Comparison of ENCODE assay signal across 19 cellular contexts in the genomic region with DNA sequence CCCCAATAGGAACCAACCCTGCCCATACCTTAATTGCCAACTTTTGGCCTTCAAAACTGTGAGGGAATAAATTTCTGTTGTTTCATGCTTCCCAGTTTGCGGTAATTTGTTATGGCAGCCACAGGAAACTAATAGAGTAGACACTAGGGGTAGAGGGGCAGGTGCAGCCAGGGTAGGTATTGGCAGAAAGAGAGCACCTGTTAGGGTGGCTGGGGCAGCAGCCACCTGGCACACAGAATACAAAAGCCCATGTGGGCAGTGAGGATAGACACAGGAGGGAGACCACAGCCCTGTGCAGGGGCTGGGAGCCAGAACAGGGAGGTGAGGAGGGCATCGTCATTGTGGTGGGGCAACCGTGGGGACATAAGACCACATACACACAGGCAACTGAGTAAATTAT. TPM values are rescaled to one million over a fixed set of nuclear protein-coding genes. Genes with fewer than 3 reads are reported as not detected.
DNase-seq lines count a peak whose midpoint lies in the region; ATAC-seq and TF ChIP-seq lines count a peak whose summit lies in the region.
"Had no signal": no experiment of that assay in that cellular context is flagged by ENCODE, and none has a peak within 500 bp of the region (broad histone marks: within the 10 kb centered on the region; RNA-seq: fewer than 3 reads in every experiment).

No MANE protein-coding gene starts in this region.

- intact Hi-C loops in activated T-helper 2 cell treated with anti-CD3 and anti-CD28 coated beads, Interferon-gamma antibody, Interleukin-2, Interleukin-4, amounts not matched to agents 10 μg/mL and 5 μg/mL and 100 μg/mL, durations not matched to agents 14 hours and 24 hours and 36 hours (cut with micrococcal nuclease) = no loop called here
- intact Hi-C loops in aorta (cut with DNase I) (loop anchor here in 1 of 2 donors (5.0 kb wide), 1 partner anchor 44 kb away; no protein-coding TSS in a partner anchor), vagina (cut with DNase I) (no loop called here)

- no peak for ATAC-seq in natural killer cell treated with Interleukin-12 subunit alpha and Interleukin-12 subunit beta and Interleukin-15 and Interleukin-18, amount 100 ng/mL, for 72 hours
- ATAC-seq in aorta (ENCODE audit: low FRiP score) = no peak
- ATAC-seq: left lobe of liver had no signal

- H3K4me3 ChIP-seq in KMS-11 (IDR thresholded peaks at IDR 0.05; ENCODE audit: insufficient read depth, low read depth, low read length) (no peak overlapping the region), aorta (ENCODE audit: low read length in 2 of 2) (no peak overlapping the region), vagina (no peak overlapping the region)
- H3K4me3 ChIP-seq: colonic mucosa, Peyer's patch, smooth muscle cell, transverse colon had no signal

- WGBS in aorta, 2 donors = 94 to 96% methylated on average over 3 of the region's 3 CpGs

- DNase-seq in DMS153 (lab: John Stamatoyannopoulos, UW) (peak; percentile 31), DMS153 treated with DMSO at 0.1 percent for 48 hours (lab: John Stamatoyannopoulos, UW; ENCODE audit: unreplicated experiment) (no peak), aorta (no peak), midbrain (lab: John Stamatoyannopoulos, UW) (no peak), vagina (ENCODE audit: extremely low spot score in 2 of 2) (no peak)
- DNase-seq in activated T-helper 2 cell treated with anti-CD3 and anti-CD28 coated beads, Interferon-gamma antibody, Interleukin-2, Interleukin-4, amounts not matched to agents 10 μg/mL and 5 μg/mL and 100 μg/mL, durations not matched to agents 14 hours and 24 hours and 36 hours (ENCODE audit: low spot score) = no peak
- no peak for DNase-seq in natural killer cell treated with Interleukin-12 subunit alpha and Interleukin-12 subunit beta and Interleukin-15 and Interleukin-18, amount 100 ng/mL, for 72 hours (ENCODE audit: low spot score)
- DNase-seq: activated effector memory CD4-positive, alpha-beta T cell treated with anti-CD3 and anti-CD28 coated beads, Interleukin-2, amount 50 U/mL, for 16 hours; colonic mucosa; foreskin melanocyte; KG1; NCI-H526; Peyer's patch; transverse colon had no signal

- H3K4me2 ChIP-seq in KMS-11 = peak overlapping the region; percentile 44
- H3K4me2 ChIP-seq: smooth muscle cell had no signal

- peaks cover 95% of the 10 kb centered on the region for H3K79me2 ChIP-seq in KMS-11 (ENCODE audit: insufficient read depth, low read depth)

- no peak overlapping the region for H2AFZ ChIP-seq in KMS-11 (ENCODE audit: low read depth)

- H3K9me3 Mint-ChIP-seq in activated T-helper 2 cell treated with anti-CD3 and anti-CD28 coated beads, Interferon-gamma antibody, Interleukin-2, Interleukin-4, amounts not matched to agents 10 μg/mL and 5 μg/mL and 100 μg/mL, durations not matched to agents 14 hours and 24 hours and 36 hours = no peaks in the 10 kb centered on the region
- no peaks in the 10 kb centered on the region for H3K9me3 Mint-ChIP-seq in natural killer cell treated with Interleukin-12 subunit alpha and Interleukin-12 subunit beta and Interleukin-15 and Interleukin-18, amount 100 ng/mL, for 72 hours

- H4K20me1 ChIP-seq in KMS-11 (ENCODE audit: insufficient read depth) = no peaks in the 10 kb centered on the region

- H3K4me1 ChIP-seq in KMS-11 (ENCODE audit: low read depth, poor library complexity, severe bottlenecking) = peaks cover 87% of the 10 kb centered on the region
- H3K4me1 ChIP-seq in aorta (ENCODE audit: control insufficient read depth in 1 of 2, insufficient read depth in 2 of 2, low read length in 2 of 2) = peaks cover 0 to 4% of the 10 kb centered on the region in 2 donors
- H3K4me1 ChIP-seq in vagina = peaks cover 65% of the 10 kb centered on the region
- H3K4me1 ChIP-seq: colonic mucosa had no signal

- H3K27me3 Mint-ChIP-seq in activated T-helper 2 cell treated with anti-CD3 and anti-CD28 coated beads, Interferon-gamma antibody, Interleukin-2, Interleukin-4, amounts not matched to agents 10 μg/mL and 5 μg/mL and 100 μg/mL, durations not matched to agents 14 hours and 24 hours and 36 hours (ENCODE audit: low read depth) = no peaks in the 10 kb centered on the region
- no peaks in the 10 kb centered on the region for H3K27me3 Mint-ChIP-seq in natural killer cell treated with Interleukin-12 subunit alpha and Interleukin-12 subunit beta and Interleukin-15 and Interleukin-18, amount 100 ng/mL, for 72 hours
- H3K27me3 Mint-ChIP-seq: progenitor cell of endocrine pancreas had no signal

- no peaks in the 10 kb centered on the region for H3K9me3 ChIP-seq in aorta (ENCODE audit: control insufficient read depth, low read length)
- H3K9me3 ChIP-seq in vagina = no peaks in the 10 kb centered on the region
- H3K9me3 ChIP-seq: colonic mucosa, Peyer's patch, transverse colon had no signal

- peaks cover 60% of the 10 kb centered on the region for H3K36me3 Mint-ChIP-seq in activated T-helper 2 cell treated with anti-CD3 and anti-CD28 coated beads, Interferon-gamma antibody, Interleukin-2, Interleukin-4, amounts not matched to agents 10 μg/mL and 5 μg/mL and 100 μg/mL, durations not matched to agents 14 hours and 24 hours and 36 hours (ENCODE audit: low read depth)
- peaks cover 7% of the 10 kb centered on the region for H3K36me3 Mint-ChIP-seq in natural killer cell treated with Interleukin-12 subunit alpha and Interleukin-12 subunit beta and Interleukin-15 and Interleukin-18, amount 100 ng/mL, for 72 hours

- H3K27me3 ChIP-seq in KMS-11 (ENCODE audit: insufficient read depth, low read depth) = no peaks in the 10 kb centered on the region
- H3K27me3 ChIP-seq in aorta (ENCODE audit: control insufficient read depth in 1 of 2, insufficient read depth in 2 of 2, low read length in 1 of 2) = no peaks in the 10 kb centered on the region
- H3K27me3 ChIP-seq in vagina = no peaks in the 10 kb centered on the region
- H3K27me3 ChIP-seq: colonic mucosa, Peyer's patch, transverse colon had no signal

- no peaks in the 10 kb centered on the region for H3K36me3 ChIP-seq in KMS-11 (ENCODE audit: insufficient read depth)
- peaks cover 0 to 2% of the 10 kb centered on the region in 2 donors for H3K36me3 ChIP-seq in aorta (ENCODE audit: control insufficient read depth in 1 of 2, insufficient read depth in 2 of 2, low read length in 1 of 2)
- H3K36me3 ChIP-seq in vagina = no peaks in the 10 kb centered on the region
- H3K36me3 ChIP-seq: colonic mucosa, Peyer's patch, transverse colon had no signal

- no peak for TF ChIP-seq POLR2A in vagina (IDR thresholded peaks at IDR 0.05)

- no peak overlapping the region for H3K4me3 Mint-ChIP-seq in activated T-helper 2 cell treated with anti-CD3 and anti-CD28 coated beads, Interferon-gamma antibody, Interleukin-2, Interleukin-4, amounts not matched to agents 10 μg/mL and 5 μg/mL and 100 μg/mL, durations not matched to agents 14 hours and 24 hours and 36 hours (ENCODE audit: low read depth)
- peak overlapping the region; percentile 13 for H3K4me3 Mint-ChIP-seq in natural killer cell treated with Interleukin-12 subunit alpha and Interleukin-12 subunit beta and Interleukin-15 and Interleukin-18, amount 100 ng/mL, for 72 hours

- H3K4me1 Mint-ChIP-seq in activated T-helper 2 cell treated with anti-CD3 and anti-CD28 coated beads, Interferon-gamma antibody, Interleukin-2, Interleukin-4, amounts not matched to agents 10 μg/mL and 5 μg/mL and 100 μg/mL, durations not matched to agents 14 hours and 24 hours and 36 hours (ENCODE audit: low read depth) = peaks cover 68% of the 10 kb centered on the region
- H3K4me1 Mint-ChIP-seq in natural killer cell treated with Interleukin-12 subunit alpha and Interleukin-12 subunit beta and Interleukin-15 and Interleukin-18, amount 100 ng/mL, for 72 hours (ENCODE audit: low read depth in 2 of 2) = peaks cover 80 to 83% of the 10 kb centered on the region in 2 donors

- TF ChIP-seq CTCF in KMS-11 (conservative IDR thresholded peaks at IDR 0.05; ENCODE audit: low read depth, low read length) (no peak), vagina (IDR thresholded peaks at IDR 0.05) (no peak)

- H3K27ac Mint-ChIP-seq in activated T-helper 2 cell treated with anti-CD3 and anti-CD28 coated beads, Interferon-gamma antibody, Interleukin-2, Interleukin-4, amounts not matched to agents 10 μg/mL and 5 μg/mL and 100 μg/mL, durations not matched to agents 14 hours and 24 hours and 36 hours = peak overlapping the region; percentile 14
- H3K27ac Mint-ChIP-seq in natural killer cell treated with Interleukin-12 subunit alpha and Interleukin-12 subunit beta and Interleukin-15 and Interleukin-18, amount 100 ng/mL, for 72 hours = peak overlapping the region; percentile 83 to 88
- H3K27ac Mint-ChIP-seq: progenitor cell of endocrine pancreas had no signal

- H3K27ac ChIP-seq in KMS-11 (peak overlapping the region; percentile 50; the same call in 1 of the 2 replicates), aorta (ENCODE audit: low read depth in 1 of 2, low read length in 2 of 2) (no peak overlapping the region), vagina (no peak overlapping the region)
- H3K27ac ChIP-seq: 22Rv1, colonic mucosa, Peyer's patch had no signal

- H3K9ac ChIP-seq in KMS-11 = no peak overlapping the region

RNA-seq across cellular contexts. Expression of a gene that starts 28.2 kb away (rescaled TPM):
- 47.6 and 53.2 TPM in 2 replicates for total RNA-seq in activated T-helper 2 cell treated with anti-CD3 and anti-CD28 coated beads, Interferon-gamma antibody, Interleukin-2, Interleukin-4, amounts not matched to agents 10 μg/mL and 5 μg/mL and 100 μg/mL, durations not matched to agents 14 hours and 24 hours and 36 hours
- total RNA-seq in natural killer cell treated with Interleukin-12 subunit alpha and Interleukin-12 subunit beta and Interleukin-15 and Interleukin-18, amount 100 ng/mL, for 72 hours = 10 to 100 TPM; 55.2 to 67.8 TPM
- total RNA-seq in aorta (10 to 100 TPM; 37.1 to 49.4 TPM), vagina (18.7 TPM)
- 10 to 100 TPM; 14.1 to 17.7 TPM for polyA plus RNA-seq in aorta
